ENCODE assay signal across 8 cellular contexts in genomic region chr15:65612616-65612946, GRCh38. TPM values are rescaled to one million over a fixed set of nuclear protein-coding genes. Genes with fewer than 3 reads are reported as not detected.
DNase-seq lines count a peak whose midpoint lies in the region; ATAC-seq and TF ChIP-seq lines count a peak whose summit lies in the region.

No MANE protein-coding gene starts in this region.

- peaks cover 11% of the 10 kb centered on the region for H3K4me1 Mint-ChIP-seq in Calu3 (ENCODE audit: low read depth, unreplicated experiment)
- peaks cover 30% of the 10 kb centered on the region for H3K4me1 Mint-ChIP-seq in endodermal cell
- peaks cover 22% of the 10 kb centered on the region for H3K4me1 Mint-ChIP-seq in osteocyte (ENCODE audit: unreplicated experiment)
- peaks cover 32% of the 10 kb centered on the region for H3K4me1 Mint-ChIP-seq in chondrocyte (ENCODE audit: low read depth)

- intact Hi-C loops in Calu3 (cut with micrococcal nuclease; ENCODE audit: unreplicated experiment) = no loop called here

- H3K4me3 ChIP-seq in Loucy (ENCODE audit: low read length, poor library complexity, severe bottlenecking) = peak overlapping the region; percentile 98
- H3K4me3 ChIP-seq in endodermal cell (ENCODE audit: low read length) = peak overlapping the region; percentile 26

- peak overlapping the region; percentile 96 for H3K4me2 ChIP-seq in Loucy (ENCODE audit: low read depth, low read length, poor library complexity, severe bottlenecking)

- no peak overlapping the region for H2AFZ ChIP-seq in Loucy (ENCODE audit: low read length)

- H3K79me2 ChIP-seq in Loucy (ENCODE audit: insufficient read depth, low read length) = peaks cover 46% of the 10 kb centered on the region

- no peaks in the 10 kb centered on the region for H3K9me2 ChIP-seq in Loucy (replicated peaks; ENCODE audit: low read depth, low read length)

- WGBS in endodermal cell (ENCODE audit: insufficient coverage in 1 of 2, insufficient read length in 1 of 2), 2 experiments = 85% methylated on average over 2 of the region's 2 CpGs; no CpG with 5 or more reads in 1 of the 2 experiments

- H3K9ac ChIP-seq in Loucy (ENCODE audit: low read depth, low read length, poor library complexity, severe bottlenecking) (peak overlapping the region; percentile 97), endodermal cell (ENCODE audit: extremely low read depth, low read length, poor library complexity, severe bottlenecking) (peak overlapping the region; percentile 75)

- no peaks in the 10 kb centered on the region for H3K9me3 ChIP-seq in Loucy (ENCODE audit: insufficient read depth, low read depth, low read length)
- no peaks in the 10 kb centered on the region for H3K9me3 ChIP-seq in endodermal cell (ENCODE audit: control insufficient read depth, low read length)

- no peaks in the 10 kb centered on the region for H3K36me3 ChIP-seq in Loucy (ENCODE audit: insufficient read depth, low read length)
- peaks cover 1% of the 10 kb centered on the region for H3K36me3 ChIP-seq in endodermal cell (ENCODE audit: control insufficient read depth, insufficient read depth, low read length)

- BruUV-seq in Calu3 (replicated peaks; lab: Mats Ljungman, UMichigan) = no TSS peak

- TF ChIP-seq CTCF in Calu3 (IDR thresholded peaks at IDR 0.05; ENCODE audit: unreplicated experiment) (no peak), Loucy (conservative IDR thresholded peaks at IDR 0.05; ENCODE audit: low read length) (no peak), endodermal cell (conservative IDR thresholded peaks at IDR 0.05) (no peak), osteocyte (IDR thresholded peaks at IDR 0.05) (no peak), chondrocyte (IDR thresholded peaks at IDR 0.05) (no peak)

- no peak for DNase-seq in Calu3
- DNase-seq in endodermal cell = no peak
- DNase-seq in osteocyte (ENCODE audit: extremely low spot score, unreplicated experiment) = no peak
- DNase-seq in chondrocyte (ENCODE audit: low spot score) = no peak
- no peak for DNase-seq in T-helper 9 cell
- no peak for DNase-seq in central memory CD4-positive, alpha-beta T cell

- H3F3A ChIP-seq in Loucy (ENCODE audit: low read depth) = no peaks in the 10 kb centered on the region

- no peak overlapping the region for H3K27ac Mint-ChIP-seq in Calu3 (ENCODE audit: unreplicated experiment)
- peak overlapping the region; percentile 98 for H3K27ac Mint-ChIP-seq in endodermal cell
- H3K27ac Mint-ChIP-seq in osteocyte (ENCODE audit: unreplicated experiment) = peak overlapping the region; percentile 99
- no peak overlapping the region for H3K27ac Mint-ChIP-seq in chondrocyte (ENCODE audit: unreplicated experiment)

- H3K4me1 ChIP-seq in Loucy (ENCODE audit: insufficient read depth, low read length, poor library complexity, severe bottlenecking) (peaks cover 42% of the 10 kb centered on the region), endodermal cell (ENCODE audit: control insufficient read depth, insufficient read depth, low read length) (peaks cover 17% of the 10 kb centered on the region)

- H3K27me3 ChIP-seq in Loucy (ENCODE audit: insufficient read depth, low read length, poor library complexity, severe bottlenecking) (no peaks in the 10 kb centered on the region), endodermal cell (ENCODE audit: control insufficient read depth, insufficient read depth, low read length, poor library complexity, severe bottlenecking) (no peaks in the 10 kb centered on the region)

- H3K36me3 Mint-ChIP-seq in Calu3 (ENCODE audit: insufficient read depth, unreplicated experiment) (peaks cover 27% of the 10 kb centered on the region), endodermal cell (ENCODE audit: low read depth) (peaks cover 2% of the 10 kb centered on the region), osteocyte (ENCODE audit: unreplicated experiment) (peaks cover 2% of the 10 kb centered on the region), chondrocyte (ENCODE audit: low read depth) (no peaks in the 10 kb centered on the region)

- H3K27ac ChIP-seq in endodermal cell (ENCODE audit: low read depth, low read length) = no peak overlapping the region

- CTCF ChIA-PET in Calu3 (lab: Charles Lee) = interaction anchor here (1.7 kb wide), 1 partner anchor 212 kb away, joined by 3 read pairs; no protein-coding TSS in a partner anchor

- H4K20me1 ChIP-seq in Loucy (ENCODE audit: insufficient read depth, low read length, poor library complexity, severe bottlenecking) = no peaks in the 10 kb centered on the region

- H3K27me3 Mint-ChIP-seq in Calu3 (ENCODE audit: unreplicated experiment) = no peaks in the 10 kb centered on the region
- no peaks in the 10 kb centered on the region for H3K27me3 Mint-ChIP-seq in endodermal cell (ENCODE audit: insufficient read depth)
- H3K27me3 Mint-ChIP-seq in osteocyte (ENCODE audit: unreplicated experiment) = no peaks in the 10 kb centered on the region
- H3K27me3 Mint-ChIP-seq in chondrocyte (ENCODE audit: low read depth) = no peaks in the 10 kb centered on the region

- H3K4me3 Mint-ChIP-seq in Calu3 (ENCODE audit: low read depth, unreplicated experiment) = peak overlapping the region; percentile 78
- no peak overlapping the region for H3K4me3 Mint-ChIP-seq in endodermal cell
- no peak overlapping the region for H3K4me3 Mint-ChIP-seq in osteocyte (ENCODE audit: unreplicated experiment)
- H3K4me3 Mint-ChIP-seq in chondrocyte (ENCODE audit: unreplicated experiment) = no peak overlapping the region

- H3K9me3 Mint-ChIP-seq in Calu3 (ENCODE audit: low read depth, unreplicated experiment) = no peaks in the 10 kb centered on the region
- H3K9me3 Mint-ChIP-seq in endodermal cell = peaks cover 10% of the 10 kb centered on the region
- H3K9me3 Mint-ChIP-seq in osteocyte (ENCODE audit: unreplicated experiment) = no peaks in the 10 kb centered on the region
- peaks cover 8% of the 10 kb centered on the region for H3K9me3 Mint-ChIP-seq in chondrocyte (ENCODE audit: low read depth)

- no peak for ATAC-seq in HG03439 (IDR thresholded peaks at IDR 0.05; ENCODE audit: unreplicated experiment)

RNA-seq across cellular contexts. Expression of gene INTS14, which starts 1.6 kb away (rescaled TPM):
- total RNA-seq in Calu3 (2022) (50.1 and 55.6 TPM in 2 replicates), endodermal cell (10 to 100 TPM; 33.4 to 37.7 TPM), osteocyte (33.6 and 33.9 TPM in 2 replicates), chondrocyte (25.4 to 33.0 TPM (median 30.9 TPM) in 3 replicates)
- 46.1 TPM for polyA plus RNA-seq in endodermal cell (2013, experiment 1 of 2)
- 48.0 TPM for polyA plus RNA-seq in endodermal cell (2013, experiment 2 of 2)

RNA-seq across cellular contexts. Expression of gene SLC24A1, which starts 9.2 kb away (rescaled TPM):
- total RNA-seq in Calu3 (2022) = 9.0 and 13.2 TPM in 2 replicates
- 10 to 100 TPM; 12.0 to 14.2 TPM for total RNA-seq in endodermal cell
- polyA plus RNA-seq in endodermal cell (2013, experiment 1 of 2) = 6.0 TPM
- polyA plus RNA-seq in endodermal cell (2013, experiment 2 of 2) = 7.5 TPM
- 14.8 and 17.2 TPM in 2 replicates for total RNA-seq in osteocyte
- total RNA-seq in chondrocyte = 8.7 to 11.1 TPM (median 10.7 TPM) in 3 replicates

Comparison
In these comparisons a context has a peak if more than half of its experiments do, and no peak if none do; other contexts are left out.
1. H3K27ac Mint-ChIP-seq: peak in endodermal cell (single experiment) and osteocyte (single experiment); none in Calu3 (single experiment) and chondrocyte (single experiment).